1 cellular context compared by ENCODE assay signal in the genomic region with DNA sequence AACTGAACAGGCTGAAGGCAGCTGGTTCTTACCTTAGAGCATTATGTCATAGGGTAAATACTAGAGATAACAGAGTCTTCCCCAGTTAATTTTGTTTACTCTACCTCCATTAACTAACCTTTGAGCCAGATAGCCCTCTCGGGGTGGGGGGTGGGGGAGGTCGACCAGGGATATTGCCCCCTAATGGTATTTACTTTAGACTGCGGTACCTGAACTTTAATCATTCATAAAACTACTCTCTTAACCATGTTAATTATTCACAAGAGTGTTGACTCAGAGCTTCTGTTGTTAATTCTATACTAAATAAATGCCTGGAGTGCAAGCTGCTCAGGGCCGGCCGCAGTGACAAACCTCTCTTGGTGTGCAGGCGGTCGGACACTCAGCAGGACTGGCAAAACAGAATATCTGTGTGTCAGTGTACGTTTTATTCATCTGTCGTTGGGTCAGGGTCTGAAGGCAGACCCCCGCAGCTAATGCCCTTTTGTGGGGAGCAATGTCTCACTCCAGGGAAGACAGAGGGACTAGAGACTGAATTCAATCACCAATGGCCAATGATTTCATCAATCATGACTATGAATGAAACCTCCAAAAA.
TF ChIP-seq lines count a peak whose summit lies in the region.

No MANE protein-coding gene starts in this region.

TF ChIP-seq in WTC11, 78 proteins besides CTCF, POLR2A, EP300 and RAD21 (continued from another document):
- TF ChIP-seq, protein P1, sequence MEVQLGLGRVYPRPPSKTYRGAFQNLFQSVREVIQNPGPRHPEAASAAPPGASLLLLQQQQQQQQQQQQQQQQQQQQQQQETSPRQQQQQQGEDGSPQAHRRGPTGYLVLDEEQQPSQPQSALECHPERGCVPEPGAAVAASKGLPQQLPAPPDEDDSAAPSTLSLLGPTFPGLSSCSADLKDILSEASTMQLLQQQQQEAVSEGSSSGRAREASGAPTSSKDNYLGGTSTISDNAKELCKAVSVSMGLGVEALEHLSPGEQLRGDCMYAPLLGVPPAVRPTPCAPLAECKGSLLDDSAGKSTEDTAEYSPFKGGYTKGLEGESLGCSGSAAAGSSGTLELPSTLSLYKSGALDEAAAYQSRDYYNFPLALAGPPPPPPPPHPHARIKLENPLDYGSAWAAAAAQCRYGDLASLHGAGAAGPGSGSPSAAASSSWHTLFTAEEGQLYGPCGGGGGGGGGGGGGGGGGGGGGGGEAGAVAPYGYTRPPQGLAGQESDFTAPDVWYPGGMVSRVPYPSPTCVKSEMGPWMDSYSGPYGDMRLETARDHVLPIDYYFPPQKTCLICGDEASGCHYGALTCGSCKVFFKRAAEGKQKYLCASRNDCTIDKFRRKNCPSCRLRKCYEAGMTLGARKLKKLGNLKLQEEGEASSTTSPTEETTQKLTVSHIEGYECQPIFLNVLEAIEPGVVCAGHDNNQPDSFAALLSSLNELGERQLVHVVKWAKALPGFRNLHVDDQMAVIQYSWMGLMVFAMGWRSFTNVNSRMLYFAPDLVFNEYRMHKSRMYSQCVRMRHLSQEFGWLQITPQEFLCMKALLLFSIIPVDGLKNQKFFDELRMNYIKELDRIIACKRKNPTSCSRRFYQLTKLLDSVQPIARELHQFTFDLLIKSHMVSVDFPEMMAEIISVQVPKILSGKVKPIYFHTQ (CRISPR knock-in tag; IDR thresholded peaks at IDR 0.05): no peak
- TF ChIP-seq, protein P2, sequence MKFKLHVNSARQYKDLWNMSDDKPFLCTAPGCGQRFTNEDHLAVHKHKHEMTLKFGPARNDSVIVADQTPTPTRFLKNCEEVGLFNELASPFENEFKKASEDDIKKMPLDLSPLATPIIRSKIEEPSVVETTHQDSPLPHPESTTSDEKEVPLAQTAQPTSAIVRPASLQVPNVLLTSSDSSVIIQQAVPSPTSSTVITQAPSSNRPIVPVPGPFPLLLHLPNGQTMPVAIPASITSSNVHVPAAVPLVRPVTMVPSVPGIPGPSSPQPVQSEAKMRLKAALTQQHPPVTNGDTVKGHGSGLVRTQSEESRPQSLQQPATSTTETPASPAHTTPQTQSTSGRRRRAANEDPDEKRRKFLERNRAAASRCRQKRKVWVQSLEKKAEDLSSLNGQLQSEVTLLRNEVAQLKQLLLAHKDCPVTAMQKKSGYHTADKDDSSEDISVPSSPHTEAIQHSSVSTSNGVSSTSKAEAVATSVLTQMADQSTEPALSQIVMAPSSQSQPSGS (CRISPR knock-in tag; IDR thresholded peaks at IDR 0.05; ENCODE audit: borderline replicate concordance, low read depth): no peak
- no peak for TF ChIP-seq NFATC4 (CRISPR knock-in tag; IDR thresholded peaks at IDR 0.05)
- no peak for TF ChIP-seq EMX1 (CRISPR knock-in tag; IDR thresholded peaks at IDR 0.05)
- TF ChIP-seq NR3C1 (CRISPR knock-in tag; conservative IDR thresholded peaks at IDR 0.05; ENCODE audit: low read depth): no peak
- no peak for TF ChIP-seq FOXJ3 (CRISPR knock-in tag; IDR thresholded peaks at IDR 0.05; ENCODE audit: borderline replicate concordance)
